Comparison of ENCODE assay signal across 36 cellular contexts in genomic region chr11:120958185-120958584, GRCh38.
"Had no signal": no experiment of that assay in that cellular context is flagged by ENCODE, and none has a peak within 500 bp of the region (broad histone marks: within the 10 kb centered on the region; RNA-seq: fewer than 3 reads in every experiment).

No MANE protein-coding gene starts in this region.

- H3K27me3 Mint-ChIP-seq: activated CD4-positive, alpha-beta memory T cell treated with anti-CD3 and anti-CD28 coated beads for 36 hours; activated CD4-positive, alpha-beta T cell treated with anti-CD3 and anti-CD28 coated beads, Interleukin-2, amount 10 ng/mL, durations not matched to agents 24 days and 14 days; activated naive CD8-positive, alpha-beta T cell treated with anti-CD3 and anti-CD28 coated beads for 36 hours; activated T-helper 17 cell treated with anti-CD3 and anti-CD28 coated beads, Interleukin-2, amount 50 U/mL, for 72 hours had no signal

- H3K9me3 ChIP-seq: adrenal gland had no signal

- H3K9me3 Mint-ChIP-seq: activated B cell treated with CpG ODN at 0.5 μM for 24 hours; activated CD4-positive, alpha-beta memory T cell treated with anti-CD3 and anti-CD28 coated beads for 36 hours; activated CD4-positive, alpha-beta T cell treated with anti-CD3 and anti-CD28 coated beads, Interleukin-2, amount 10 ng/mL, durations not matched to agents 24 days and 14 days; activated CD8-positive, alpha-beta T cell treated with anti-CD3 and anti-CD28 coated beads for 36 hours; activated naive CD4-positive, alpha-beta T cell treated with anti-CD3 and anti-CD28 coated beads for 36 hours; activated T-cell treated with anti-CD3 and anti-CD28 coated beads, Interleukin-2, amount 50 U/mL, for 4 hours; activated T-cell treated with anti-CD3 and anti-CD28 coated beads, Interleukin-2, amount 50 U/mL, for 72 hours; activated T-helper 1 cell treated with anti-CD3 and anti-CD28 coated beads, Interleukin-12 subunit alpha, Interleukin-12 subunit beta, Interleukin-2, Interleukin-4 antibody, amounts not matched to agents 30 ng/mL and 10 ng/mL and 1 ng/mL, durations not matched to agents 14 hours and 24 hours and 36 hours; activated T-helper 17 cell treated with anti-CD3 and anti-CD28 coated beads, Interleukin-2, amount 50 U/mL, for 72 hours; brain; central memory CD8-positive, alpha-beta T cell; T-helper 1 cell treated with Interleukin-12 subunit alpha and Interleukin-12 subunit beta and Interleukin-4 antibody, amounts not matched to agents 30 μg/mL and 1 μg/mL, for 36 hours; T-helper 2 cell treated with Interferon-gamma antibody and Interleukin-4, amounts not matched to agents 5 μg/mL and 100 μg/mL, for 36 hours had no signal

- H3K4me3 Mint-ChIP-seq: activated B cell treated with CpG ODN at 0.5 μM for 24 hours; activated CD4-positive, alpha-beta memory T cell treated with anti-CD3 and anti-CD28 coated beads for 36 hours; activated CD4-positive, alpha-beta T cell treated with anti-CD3 and anti-CD28 coated beads, Interleukin-2, amount 10 ng/mL, durations not matched to agents 24 days and 14 days; activated CD8-positive, alpha-beta T cell treated with anti-CD3 and anti-CD28 coated beads for 36 hours; activated naive CD4-positive, alpha-beta T cell treated with anti-CD3 and anti-CD28 coated beads for 36 hours; activated naive CD8-positive, alpha-beta T cell treated with anti-CD3 and anti-CD28 coated beads for 36 hours; activated T-cell treated with anti-CD3 and anti-CD28 coated beads, Interleukin-2, amount 50 U/mL, for 4 hours; activated T-cell treated with anti-CD3 and anti-CD28 coated beads, Interleukin-2, amount 50 U/mL, for 72 hours; activated T-helper 1 cell treated with anti-CD3 and anti-CD28 coated beads, Interleukin-12 subunit alpha, Interleukin-12 subunit beta, Interleukin-2, Interleukin-4 antibody, amounts not matched to agents 30 ng/mL and 10 ng/mL and 1 ng/mL, durations not matched to agents 14 hours and 24 hours and 36 hours; brain; central memory CD8-positive, alpha-beta T cell; T-helper 1 cell treated with Interleukin-12 subunit alpha and Interleukin-12 subunit beta and Interleukin-4 antibody, amounts not matched to agents 30 μg/mL and 1 μg/mL, for 36 hours; T-helper 2 cell treated with Interferon-gamma antibody and Interleukin-4, amounts not matched to agents 5 μg/mL and 100 μg/mL, for 36 hours had no signal

- H3K4me1 ChIP-seq: adrenal gland had no signal

- H3K27ac ChIP-seq: adrenal gland, cardiac muscle cell, VCaP had no signal

- DNase-seq: activated B cell treated with CpG ODN at 0.5 μM for 24 hours; activated CD4-positive, alpha-beta memory T cell treated with anti-CD3 and anti-CD28 coated beads for 36 hours; activated CD4-positive, alpha-beta T cell treated with anti-CD3 and anti-CD28 coated beads for 4 hours; activated CD4-positive, alpha-beta T cell treated with anti-CD3 and anti-CD28 coated beads, Interleukin-2, amount 10 ng/mL, durations not matched to agents 24 days and 14 days; activated CD4-positive, alpha-beta T cell treated with anti-CD3 and anti-CD28 coated beads, Interleukin-2, amount 50 U/mL, for 1 hour; activated CD4-positive, alpha-beta T cell treated with anti-CD3 and anti-CD28 coated beads, Interleukin-2, amount 50 U/mL, for 4 hours; activated CD4-positive, CD25-positive, alpha-beta regulatory T cell treated with anti-CD3 and anti-CD28 coated beads, Interleukin-2, amount 50 U/mL, for 72 hours; activated CD8-positive, alpha-beta memory T cell treated with anti-CD3 and anti-CD28 coated beads, Interleukin-2, amount 50 U/mL, for 4 hours; activated CD8-positive, alpha-beta T cell treated with anti-CD3 and anti-CD28 coated beads for 36 hours; activated effector memory CD4-positive, alpha-beta T cell treated with anti-CD3 and anti-CD28 coated beads, Interleukin-2, amount 50 U/mL, for 16 hours; activated gamma-delta T cell treated with Interleukin-2 at 50 U/mL for 16 hours; activated naive CD4-positive, alpha-beta T cell; activated naive CD4-positive, alpha-beta T cell treated with anti-CD3 and anti-CD28 coated beads for 36 hours; activated naive CD4-positive, alpha-beta T cell treated with anti-CD3 and anti-CD28 coated beads, Interleukin-2, amount 50 U/mL, for 16 hours; activated naive CD8-positive, alpha-beta T cell treated with anti-CD3 and anti-CD28 coated beads for 36 hours; activated T-cell treated with anti-CD3 and anti-CD28 coated beads for 4 hours; activated T-cell treated with anti-CD3 and anti-CD28 coated beads, Interleukin-2, amount 50 U/mL, for 1 hour; activated T-cell treated with anti-CD3 and anti-CD28 coated beads, Interleukin-2, amount 50 U/mL, for 4 hours; activated T-cell treated with anti-CD3 and anti-CD28 coated beads, Interleukin-2, amount 50 U/mL, for 72 hours; adrenal gland; amniotic stem cell; aorta; caudate nucleus; cerebellar nuclear complex; T-helper 1 cell; T-helper 2 cell; T-helper 9 cell had no signal

- H3K4me3 ChIP-seq: adrenal gland, cardiac muscle cell had no signal

- H3K36me3 Mint-ChIP-seq: activated CD4-positive, alpha-beta memory T cell treated with anti-CD3 and anti-CD28 coated beads for 36 hours; brain had no signal

- ATAC-seq: activated CD8-positive, alpha-beta T cell treated with anti-CD3 and anti-CD28 coated beads for 36 hours; activated naive CD4-positive, alpha-beta T cell treated with anti-CD3 and anti-CD28 coated beads, Interleukin-2, amount 50 U/mL, for 72 hours; activated T-cell treated with anti-CD3 and anti-CD28 coated beads, Interleukin-2, amount 50 U/mL, for 4 hours; activated T-cell treated with anti-CD3 and anti-CD28 coated beads, Interleukin-2, amount 50 U/mL, for 72 hours; activated T-helper 17 cell treated with anti-CD3 and anti-CD28 coated beads, Interleukin-2, amount 50 U/mL, for 72 hours had no signal

- H3K27ac Mint-ChIP-seq: activated B cell treated with CpG ODN at 0.5 μM for 24 hours; activated CD4-positive, alpha-beta memory T cell treated with anti-CD3 and anti-CD28 coated beads for 36 hours; activated CD4-positive, alpha-beta T cell treated with anti-CD3 and anti-CD28 coated beads, Interleukin-2, amount 10 ng/mL, durations not matched to agents 24 days and 14 days; activated naive CD4-positive, alpha-beta T cell treated with anti-CD3 and anti-CD28 coated beads for 36 hours; activated naive CD8-positive, alpha-beta T cell treated with anti-CD3 and anti-CD28 coated beads for 36 hours; activated T-cell treated with anti-CD3 and anti-CD28 coated beads, Interleukin-2, amount 50 U/mL, for 72 hours; activated T-helper 1 cell treated with anti-CD3 and anti-CD28 coated beads, Interleukin-12 subunit alpha, Interleukin-12 subunit beta, Interleukin-2, Interleukin-4 antibody, amounts not matched to agents 30 ng/mL and 10 ng/mL and 1 ng/mL, durations not matched to agents 14 hours and 24 hours and 36 hours; T-helper 1 cell treated with Interleukin-12 subunit alpha and Interleukin-12 subunit beta and Interleukin-4 antibody, amounts not matched to agents 30 μg/mL and 1 μg/mL, for 36 hours; T-helper 2 cell treated with Interferon-gamma antibody and Interleukin-4, amounts not matched to agents 5 μg/mL and 100 μg/mL, for 36 hours had no signal

- H3K27me3 ChIP-seq: adrenal gland, cardiac muscle cell had no signal

- H3K36me3 ChIP-seq: adrenal gland, cardiac muscle cell had no signal
